ENCODE assay signal across 8 cellular contexts in genomic region chr16:55257971-55258613, GRCh38.
A peak's percentile ranks its signal among the peaks of the same experiment; 100 is the strongest.
DNase-seq lines count a peak whose midpoint lies in the region; ATAC-seq, FAIRE-seq and TF ChIP-seq lines count a peak whose summit lies in the region.

No MANE protein-coding gene starts in this region.

- peak in 1 of 2 experiments; percentile 51 for DNase-seq in A549 (ENCODE audit: low read depth in 1 of 2, low spot score in 1 of 2)
- DNase-seq in GM13976 (ENCODE audit: low spot score) = peak; percentile 39
- no peak for DNase-seq in RWPE2 (ENCODE audit: low spot score)
- peak in 1 of 2 donors; percentile 67 for DNase-seq in breast epithelium (ENCODE audit: low spot score in 2 of 2)
- DNase-seq in right lobe of liver = peak; percentile 58 to 61 (median 61)
- DNase-seq in suprapubic skin (ENCODE audit: low spot score in 2 of 2) = peak; percentile 78 to 83
- DNase-seq in NCI-H2171 (lab: John Stamatoyannopoulos, UW) = no peak

- TF ChIP-seq EP300 in A549 (IDR thresholded peaks at IDR 0.05) (no peak), suprapubic skin (IDR thresholded peaks at IDR 0.05) (no peak)

- 36% methylated on average over 8 of the region's 9 CpGs for WGBS in A549 (ENCODE audit: missing lambda C conversion rate)
- 20% methylated on average over 8 of the region's 9 CpGs for WGBS in right lobe of liver (ENCODE audit: insufficient coverage, low coverage, low lambda C conversion rate, missing lambda C conversion rate)
- WGBS in suprapubic skin = 31% methylated on average over 9 of the region's 9 CpGs

- POLR2A ChIA-PET in A549 (lab: Yijun Ruan, JAX) = no interaction called here

- H3K4me1 ChIP-seq in A549 (no peaks in the 10 kb centered on the region), RWPE2 (ENCODE audit: insufficient read depth, poor library complexity, severe bottlenecking) (no peaks in the 10 kb centered on the region), breast epithelium (no peaks in the 10 kb centered on the region), right lobe of liver (no peaks in the 10 kb centered on the region), suprapubic skin (peaks cover 4% of the 10 kb centered on the region)

- ATAC-seq in A549 (peak in 1 of 2 experiments; percentile 82; a peak in 3 of 6 replicates), HG03108 (IDR thresholded peaks at IDR 0.05; ENCODE audit: unreplicated experiment) (peak; percentile 69), RWPE2 (ENCODE audit: low read depth) (peak; percentile 76), right lobe of liver (peak; percentile 81 to 93 (median 88))

- H3K27ac ChIP-seq in A549 (no peak overlapping the region), RWPE2 (ENCODE audit: poor library complexity, severe bottlenecking) (no peak overlapping the region), breast epithelium (no peak overlapping the region), right lobe of liver (no peak overlapping the region), suprapubic skin (no peak overlapping the region)

- H3K4me3 ChIP-seq in A549 (no peak overlapping the region), RWPE2 (ENCODE audit: severe bottlenecking) (no peak overlapping the region), breast epithelium (no peak overlapping the region), right lobe of liver (no peak overlapping the region), suprapubic skin (no peak overlapping the region)

- in situ Hi-C loops in GM13976 (cut with MboI; ENCODE audit: low sequenced_read_pairs, unreplicated experiment) = no loop called here

- H3K9me3 ChIP-seq in A549 (no peaks in the 10 kb centered on the region), RWPE2 (ENCODE audit: severe bottlenecking) (no peaks in the 10 kb centered on the region), breast epithelium (peaks cover 0 to 8% of the 10 kb centered on the region in 2 donors), right lobe of liver (no peaks in the 10 kb centered on the region), suprapubic skin (no peaks in the 10 kb centered on the region)

- FAIRE-seq in A549 (lab: Jason Lieb, UNC) = no peak

- H3K27me3 ChIP-seq in RWPE2 (ENCODE audit: insufficient read depth, poor library complexity, severe bottlenecking) (no peaks in the 10 kb centered on the region), breast epithelium (no peaks in the 10 kb centered on the region), right lobe of liver (no peaks in the 10 kb centered on the region), suprapubic skin (no peaks in the 10 kb centered on the region)

- H3K36me3 ChIP-seq in RWPE2 (ENCODE audit: low read depth) (no peaks in the 10 kb centered on the region), breast epithelium (no peaks in the 10 kb centered on the region), right lobe of liver (no peaks in the 10 kb centered on the region), suprapubic skin (no peaks in the 10 kb centered on the region)

- CTCF ChIA-PET in A549 (lab: Yijun Ruan, JAX) = interaction anchor here (0.6 to 2.0 kb wide), 4 partner anchors 9 to 23 kb away, joined by 3 to 4 read pairs (median 4); no protein-coding TSS in a partner anchor

- TF ChIP-seq POLR2A in A549 (IDR thresholded peaks at IDR 0.05; ENCODE audit: low read length) (no peak), breast epithelium (IDR thresholded peaks at IDR 0.05) (no peak), right lobe of liver (IDR thresholded peaks at IDR 0.05) (no peak), suprapubic skin (IDR thresholded peaks at IDR 0.05) (no peak)

- TF ChIP-seq CTCF in A549 (IDR thresholded peaks at IDR 0.05) = 0 out of 3 replicates have a peak, but pooled peaks have one; percentile 7
- peak; percentile 46 for TF ChIP-seq CTCF in GM13976 (IDR thresholded peaks at IDR 0.05; ENCODE audit: borderline replicate concordance, control extremely low read depth, extremely low read depth, insufficient read depth, missing control alignments)
- peak; percentile 48 for TF ChIP-seq CTCF in RWPE2 (IDR thresholded peaks at IDR 0.05; ENCODE audit: poor library complexity, severe bottlenecking)
- peak; percentile 22 to 63 (median 29) for TF ChIP-seq CTCF in breast epithelium (IDR thresholded peaks at IDR 0.05)
- peak; percentile 60 to 85 (median 68) for TF ChIP-seq CTCF in right lobe of liver (IDR thresholded peaks at IDR 0.05)
- TF ChIP-seq CTCF in suprapubic skin (IDR thresholded peaks at IDR 0.05) = peak; percentile 80 to 87

- intact Hi-C loops in breast epithelium (cut with DNase I; ENCODE audit: low total_unique reads) = no loop called here
- intact Hi-C loops in right lobe of liver (cut with DNase I) = no loop called here

- H3K4me2 ChIP-seq in A549 = no peak overlapping the region

- peak; percentile 27 to 68; a peak in 3 of 5 replicates for TF ChIP-seq RAD21 in A549 (conservative IDR thresholded peaks at IDR 0.05 in 1 of 2, IDR thresholded peaks at IDR 0.05 in 1 of 2)

TF ChIP-seq in A549, 52 proteins besides CTCF, POLR2A, EP300 and RAD21:
- TF ChIP-seq JUNB (IDR thresholded peaks at IDR 0.05) (no peak), MAFK (IDR thresholded peaks at IDR 0.05; ENCODE audit: partially characterized antibody) (no peak), MAZ (IDR thresholded peaks at IDR 0.05; ENCODE audit: borderline replicate concordance, low read depth, low read length) (no peak), GATA3 (IDR thresholded peaks at IDR 0.05; ENCODE audit: borderline replicate concordance) (no peak), ATOH8 (CRISPR knock-in tag; IDR thresholded peaks at IDR 0.05; ENCODE audit: low read depth) (no peak), HOXB5 (CRISPR knock-in tag; IDR thresholded peaks at IDR 0.05) (no peak), CHD2 (IDR thresholded peaks at IDR 0.05; ENCODE audit: low read length, partially characterized antibody) (no peak), USF2 (IDR thresholded peaks at IDR 0.05) (no peak), POLR2AphosphoS2 (conservative IDR thresholded peaks at IDR 0.05; ENCODE audit: low read length) (no peak), CBX2 (IDR thresholded peaks at IDR 0.05; ENCODE audit: borderline replicate concordance, low read depth) (no peak)

Comparison
In these comparisons a context has a peak if more than half of its experiments do, and no peak if none do; other contexts are left out.
1. DNase-seq: peak in GM13976 (single experiment), right lobe of liver (3 of 3) and suprapubic skin (2 of 2); none in RWPE2 (single experiment) and NCI-H2171 (single experiment).
2. CTCF ChIP-seq: peak in every context shown above with its lines; median percentile 84 in suprapubic skin; 68 in right lobe of liver; 48 in RWPE2; 46 in GM13976; 29 in breast epithelium; 7 in A549.